10 cellular contexts compared by ENCODE assay signal in genomic region chr16:1338119-1338730, GRCh38. TPM values are rescaled to one million over a fixed set of nuclear protein-coding genes. Genes with fewer than 3 reads are reported as not detected.
DNase-seq lines count a peak whose midpoint lies in the region; ATAC-seq, FAIRE-seq and TF ChIP-seq lines count a peak whose summit lies in the region.
"Had no signal": no experiment of that assay in that cellular context is flagged by ENCODE, and none has a peak within 500 bp of the region (broad histone marks: within the 10 kb centered on the region; RNA-seq: fewer than 3 reads in every experiment).

No MANE protein-coding gene starts in this region.

- H3K36me3 Mint-ChIP-seq in activated T-helper 1 cell treated with anti-CD3 and anti-CD28 coated beads, Interleukin-12 subunit alpha, Interleukin-12 subunit beta, Interleukin-2, Interleukin-4 antibody, amounts not matched to agents 30 ng/mL and 10 ng/mL and 1 ng/mL, durations not matched to agents 14 hours and 24 hours and 36 hours (ENCODE audit: low read depth) = no peaks in the 10 kb centered on the region

- H3K9me3 ChIP-seq in pancreas = no peaks in the 10 kb centered on the region
- H3K9me3 ChIP-seq: MG63 had no signal

- TF ChIP-seq CTCF in LNCAP (IDR thresholded peaks at IDR 0.05) (peak; percentile 67), bronchial epithelial cell (IDR thresholded peaks at IDR 0.05; ENCODE audit: insufficient read depth, low read length, severe bottlenecking) (peak; percentile 69), pancreas (IDR thresholded peaks at IDR 0.05) (peak; percentile 33 to 57 (median 48))

- H3K27me3 ChIP-seq in bronchial epithelial cell (ENCODE audit: control insufficient read depth, insufficient read depth, low read length) (peaks cover 24% of the 10 kb centered on the region), pancreas (peaks cover 0 to 5% (median 2%) of the 10 kb centered on the region in 4 donors)

- H3K27ac ChIP-seq in pancreas = no peak overlapping the region

- ATAC-seq in pancreas = peak in 1 of 4 donors; percentile 6
- no peak for ATAC-seq in HG02852 (IDR thresholded peaks at IDR 0.05; ENCODE audit: unreplicated experiment)

- DNase-seq in NCI-H1436 (lab: John Stamatoyannopoulos, UW) (peak; percentile 28), NCI-H1436 treated with DMSO at 0.1 percent for 48 hours (lab: John Stamatoyannopoulos, UW) (no peak), bronchial epithelial cell (ENCODE audit: low read depth) (no peak), pancreas (peak; percentile 53 to 91 (median 74)), NCI-H187 (lab: John Stamatoyannopoulos, UW) (no peak)
- DNase-seq in activated T-helper 1 cell treated with anti-CD3 and anti-CD28 coated beads, Interleukin-12 subunit alpha, Interleukin-12 subunit beta, Interleukin-2, Interleukin-4 antibody, amounts not matched to agents 30 ng/mL and 10 ng/mL and 1 ng/mL, durations not matched to agents 14 hours and 24 hours and 36 hours (ENCODE audit: low spot score) = no peak
- DNase-seq: foreskin melanocyte, MG63 had no signal

- no peak overlapping the region for H3K4me3 Mint-ChIP-seq in activated T-helper 1 cell treated with anti-CD3 and anti-CD28 coated beads, Interleukin-12 subunit alpha, Interleukin-12 subunit beta, Interleukin-2, Interleukin-4 antibody, amounts not matched to agents 30 ng/mL and 10 ng/mL and 1 ng/mL, durations not matched to agents 14 hours and 24 hours and 36 hours

- H3K4me1 ChIP-seq in pancreas = peaks cover 6 to 11% (median 9%) of the 10 kb centered on the region in 3 donors

- H3K36me3 ChIP-seq in bronchial epithelial cell (ENCODE audit: control insufficient read depth, insufficient read depth, low read length) = no peaks in the 10 kb centered on the region
- H3K36me3 ChIP-seq in pancreas = no peaks in the 10 kb centered on the region
- H3K36me3 ChIP-seq: MG63 had no signal

- no peak overlapping the region for H3K27ac Mint-ChIP-seq in activated T-helper 1 cell treated with anti-CD3 and anti-CD28 coated beads, Interleukin-12 subunit alpha, Interleukin-12 subunit beta, Interleukin-2, Interleukin-4 antibody, amounts not matched to agents 30 ng/mL and 10 ng/mL and 1 ng/mL, durations not matched to agents 14 hours and 24 hours and 36 hours

- no peaks in the 10 kb centered on the region for H3K9me3 Mint-ChIP-seq in activated T-helper 1 cell treated with anti-CD3 and anti-CD28 coated beads, Interleukin-12 subunit alpha, Interleukin-12 subunit beta, Interleukin-2, Interleukin-4 antibody, amounts not matched to agents 30 ng/mL and 10 ng/mL and 1 ng/mL, durations not matched to agents 14 hours and 24 hours and 36 hours

- no peak overlapping the region for H3K4me3 ChIP-seq in bronchial epithelial cell (ENCODE audit: low read depth, low read length)
- no peak overlapping the region for H3K4me3 ChIP-seq in pancreas
- H3K4me3 ChIP-seq: MG63 had no signal

- peaks cover 13% of the 10 kb centered on the region for H3K4me1 Mint-ChIP-seq in activated T-helper 1 cell treated with anti-CD3 and anti-CD28 coated beads, Interleukin-12 subunit alpha, Interleukin-12 subunit beta, Interleukin-2, Interleukin-4 antibody, amounts not matched to agents 30 ng/mL and 10 ng/mL and 1 ng/mL, durations not matched to agents 14 hours and 24 hours and 36 hours (ENCODE audit: low read depth)

- 24 to 32% methylated on average over 21 to 30 of the region's 30 CpGs for WGBS in pancreas, 2 donors

- H3K27me3 Mint-ChIP-seq in activated T-helper 1 cell treated with anti-CD3 and anti-CD28 coated beads, Interleukin-12 subunit alpha, Interleukin-12 subunit beta, Interleukin-2, Interleukin-4 antibody, amounts not matched to agents 30 ng/mL and 10 ng/mL and 1 ng/mL, durations not matched to agents 14 hours and 24 hours and 36 hours (ENCODE audit: insufficient read depth) = peaks cover 18% of the 10 kb centered on the region

- FAIRE-seq in bronchial epithelial cell (lab: Jason Lieb, UNC) = no peak
- FAIRE-seq in pancreas (lab: Jason Lieb, UNC) = no peak

- intact Hi-C loops in pancreas (cut with DNase I) = no loop called here
- intact Hi-C loops in activated T-helper 1 cell treated with anti-CD3 and anti-CD28 coated beads, Interleukin-12 subunit alpha, Interleukin-12 subunit beta, Interleukin-2, Interleukin-4 antibody, amounts not matched to agents 30 ng/mL and 10 ng/mL and 1 ng/mL, durations not matched to agents 14 hours and 24 hours and 36 hours (cut with micrococcal nuclease) = no loop called here

RNA-seq across cellular contexts. Expression of gene BAIAP3, which starts 4.8 kb away (rescaled TPM):
- total RNA-seq in bronchial epithelial cell (0.26 and 0.51 TPM in 2 replicates), pancreas (10 to 100 TPM in 3 of 6 donors, 1 to 10 TPM in 3; 2.1 to 13.1 (median 9.4) TPM)
- 100 to 1,000 TPM in 1 of 2 donors, 10 to 100 TPM in 1; 47.4 to 110 TPM for polyA plus RNA-seq in pancreas
- total RNA-seq in activated T-helper 1 cell treated with anti-CD3 and anti-CD28 coated beads, Interleukin-12 subunit alpha, Interleukin-12 subunit beta, Interleukin-2, Interleukin-4 antibody, amounts not matched to agents 30 ng/mL and 10 ng/mL and 1 ng/mL, durations not matched to agents 14 hours and 24 hours and 36 hours = 0.07 and 0.18 TPM in 2 replicates

RNA-seq across cellular contexts. Expression of gene TSR3, which starts 13.5 kb away (rescaled TPM):
- total RNA-seq in bronchial epithelial cell (84.7 and 117 TPM in 2 replicates), pancreas (10 to 100 TPM; 22.2 to 32.3 (median 29.4) TPM)
- 10 to 100 TPM; 34.1 to 40.9 TPM for polyA plus RNA-seq in pancreas
- 87.4 and 89.4 TPM in 2 replicates for total RNA-seq in activated T-helper 1 cell treated with anti-CD3 and anti-CD28 coated beads, Interleukin-12 subunit alpha, Interleukin-12 subunit beta, Interleukin-2, Interleukin-4 antibody, amounts not matched to agents 30 ng/mL and 10 ng/mL and 1 ng/mL, durations not matched to agents 14 hours and 24 hours and 36 hours

RNA-seq across cellular contexts. Expression of gene GNPTG, which starts 13.5 kb away (rescaled TPM):
- total RNA-seq in bronchial epithelial cell (26.9 and 30.0 TPM in 2 replicates), pancreas (10 to 100 TPM; 28.0 to 51.5 (median 36.2) TPM)
- polyA plus RNA-seq in pancreas = 10 to 100 TPM; 58.2 to 75.3 TPM
- 21.4 and 22.5 TPM in 2 replicates for total RNA-seq in activated T-helper 1 cell treated with anti-CD3 and anti-CD28 coated beads, Interleukin-12 subunit alpha, Interleukin-12 subunit beta, Interleukin-2, Interleukin-4 antibody, amounts not matched to agents 30 ng/mL and 10 ng/mL and 1 ng/mL, durations not matched to agents 14 hours and 24 hours and 36 hours

RNA-seq across cellular contexts. Expression of gene UBE2I, which starts 28.8 kb away (rescaled TPM):
- total RNA-seq in bronchial epithelial cell = 34.9 and 49.8 TPM in 2 replicates
- total RNA-seq in pancreas = 10 to 100 TPM; 30.0 to 57.9 (median 36.1) TPM
- polyA plus RNA-seq in pancreas = 10 to 100 TPM; 35.3 to 42.0 TPM
- 257 TPM in 2 replicates for total RNA-seq in activated T-helper 1 cell treated with anti-CD3 and anti-CD28 coated beads, Interleukin-12 subunit alpha, Interleukin-12 subunit beta, Interleukin-2, Interleukin-4 antibody, amounts not matched to agents 30 ng/mL and 10 ng/mL and 1 ng/mL, durations not matched to agents 14 hours and 24 hours and 36 hours

Comparison
In these comparisons a context has a peak if more than half of its experiments do, and no peak if none do; other contexts are left out.
1. DNase-seq: peak in NCI-H1436 (single experiment) and pancreas (6 of 6); none in NCI-H1436 treated with DMSO at 0.1 percent for 48 hours (single experiment), bronchial epithelial cell (single experiment), NCI-H187 (0 of 2) and activated T-helper 1 cell treated with anti-CD3 and anti-CD28 coated beads, Interleukin-12 subunit alpha, Interleukin-12 subunit beta, Interleukin-2, Interleukin-4 antibody, amounts not matched to agents 30 ng/mL and 10 ng/mL and 1 ng/mL, durations not matched to agents 14 hours and 24 hours and 36 hours (single experiment).
2. Peak in every context shown above with its lines, with median percentiles within 50 percentile points of each other: CTCF ChIP-seq.